In genomic region chr16:71246309-71246708, GRCh38 we compare ENCODE assay signal across 35 cellular contexts.
"Had no signal": no experiment of that assay in that cellular context is flagged by ENCODE, and none has a peak within 500 bp of the region (broad histone marks: within the 10 kb centered on the region; RNA-seq: fewer than 3 reads in every experiment).

No MANE protein-coding gene starts in this region.

- H3K27me3 ChIP-seq: MG63 had no signal

- H3K36me3 ChIP-seq: MG63 had no signal

- DNase-seq: Kasumi-1, MG63, MM.1S, MV-4-11, NCI-H1048, NCI-H1092, NCI-H1092 treated with DMSO at 0.1 percent for 48 hours, NCI-H1105, NCI-H1105 treated with DMSO at 0.1 percent for 48 hours, NCI-H1417, NCI-H1417 treated with DMSO at 0.1 percent for 48 hours, NCI-H1436, NCI-H1436 treated with DMSO at 0.1 percent for 48 hours, NCI-H146, NCI-H1694, NCI-H1694 treated with DMSO at 0.1 percent for 48 hours, NCI-H187, NCI-H187 treated with DMSO at 0.1 percent for 48 hours, NCI-H1930, NCI-H2029, NCI-H2029 treated with DMSO at 0.1 percent for 48 hours, NCI-H2081, NCI-H2081 treated with DMSO at 0.1 percent for 48 hours, NCI-H2107, NCI-H2171, NCI-H2171 treated with DMSO at 0.1 percent for 48 hours, NCI-H2227 treated with DMSO at 0.1 percent for 48 hours, NCI-H226, NCI-H345, NCI-H446, NCI-H446 treated with DMSO at 0.1 percent for 48 hours, NCI-H510A, NCI-H510A treated with DMSO at 0.1 percent for 48 hours, NCI-H524, NCI-H524 treated with DMSO at 0.1 percent for 48 hours had no signal

- H3K9me3 ChIP-seq: MG63 had no signal

- H3K4me3 ChIP-seq: MG63 had no signal
